Comparison of ENCODE assay signal across 8 cellular contexts in the genomic region with DNA sequence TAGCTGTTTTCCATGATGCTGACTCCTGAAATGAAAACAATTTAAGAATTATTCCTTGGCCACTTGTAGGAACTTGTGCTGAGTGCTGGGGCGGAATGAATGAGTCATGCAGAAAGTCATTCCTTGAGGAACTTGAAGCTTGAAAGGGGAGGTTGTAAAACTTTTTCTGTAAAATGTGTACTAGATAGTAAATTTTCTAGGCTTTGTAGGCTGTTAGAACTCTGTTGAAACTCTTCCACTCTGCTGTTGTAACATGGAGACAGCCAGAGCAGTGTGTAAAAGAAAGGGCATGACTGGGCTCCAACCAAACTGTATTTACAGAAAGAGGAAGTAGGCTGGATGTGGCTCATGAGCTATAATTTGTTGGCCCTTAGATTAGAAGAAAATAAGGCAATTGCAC. TPM values are rescaled to one million over a fixed set of nuclear protein-coding genes. Genes with fewer than 3 reads are reported as not detected.
DNase-seq lines count a peak whose midpoint lies in the region; ATAC-seq and TF ChIP-seq lines count a peak whose summit lies in the region.

No MANE protein-coding gene starts in this region.

- H3K4me3 ChIP-seq in GM06990 (replicated peaks; ENCODE audit: low read depth, low read length): no peak overlapping the region
- no peak overlapping the region for H3K4me3 ChIP-seq in HL-60 (replicated peaks; ENCODE audit: insufficient read depth, low read length)
- no peak overlapping the region for H3K4me3 ChIP-seq in astrocyte of the cerebellum (ENCODE audit: low read depth, low read length)
- H3K4me3 ChIP-seq in kidney epithelial cell (ENCODE audit: low read depth, low read length): no peak overlapping the region

- H3K27ac ChIP-seq in HL-60 (replicated peaks): peak overlapping the region; percentile 78
- peak overlapping the region; percentile 96 for H3K27ac ChIP-seq in temporal lobe (ENCODE audit: low read depth, low read length)

- H3K36me3 ChIP-seq in GM06990 (ENCODE audit: control insufficient read depth, insufficient read depth, low read length): no peaks in the 10 kb centered on the region
- H3K36me3 ChIP-seq in kidney epithelial cell (ENCODE audit: control insufficient read depth, insufficient read depth, low read length): no peaks in the 10 kb centered on the region

- TF ChIP-seq CTCF in GM06990 (IDR thresholded peaks at IDR 0.05; ENCODE audit: insufficient read depth, low read length, poor library complexity, severe bottlenecking): no peak
- no peak for TF ChIP-seq CTCF in HL-60 (IDR thresholded peaks at IDR 0.05; ENCODE audit: insufficient read depth, low read length)
- TF ChIP-seq CTCF in astrocyte of the cerebellum (IDR thresholded peaks at IDR 0.05; ENCODE audit: low read depth, low read length, missing control alignments): no peak
- TF ChIP-seq CTCF in kidney epithelial cell (IDR thresholded peaks at IDR 0.05; ENCODE audit: insufficient read depth, low read length, poor library complexity, severe bottlenecking): no peak

- in situ Hi-C loops in astrocyte of the cerebellum (cut with HindIII; ENCODE audit: low sequenced_read_pairs): no loop called here

- H3K27me3 ChIP-seq in GM06990 (replicated peaks; ENCODE audit: control insufficient read depth, insufficient read depth, low read length) (no peaks in the 10 kb centered on the region), HL-60 (ENCODE audit: insufficient read depth, poor library complexity, severe bottlenecking) (no peaks in the 10 kb centered on the region), kidney epithelial cell (ENCODE audit: control insufficient read depth, insufficient read depth, low read length) (no peaks in the 10 kb centered on the region)

- peak; percentile 10 for DNase-seq in GM06990 (ENCODE audit: extremely low read depth, insufficient read length)
- DNase-seq in HL-60 (ENCODE audit: low read depth in 1 of 2, low spot score in 1 of 2): peak; percentile 90 to 91
- peak; percentile 74 for DNase-seq in astrocyte of the cerebellum (ENCODE audit: low read depth)
- peak; percentile 94 for DNase-seq in kidney epithelial cell (ENCODE audit: low read depth)
- no peak for DNase-seq in mesenteric fat pad (ENCODE audit: low spot score)
- no peak for DNase-seq in activated CD4-positive, alpha-beta T cell treated with anti-CD3 and anti-CD28 coated beads, Interleukin-2, amount 50 U/mL, for 1 hour

- ATAC-seq in GM21786 (IDR thresholded peaks at IDR 0.05; ENCODE audit: unreplicated experiment): no peak

RNA-seq across cellular contexts. Expression of a gene that starts 46.1 kb away (rescaled TPM):
- total RNA-seq in kidney epithelial cell (not detected in 2 replicates), temporal lobe (3.9 TPM), mesenteric fat pad (90.5 TPM)

Comparison
In these comparisons a context has a peak if more than half of its experiments do, and no peak if none do; other contexts are left out.
1. DNase-seq: peak in GM06990 (single experiment), HL-60 (2 of 2), astrocyte of the cerebellum (single experiment) and kidney epithelial cell (single experiment); none in mesenteric fat pad (single experiment) and activated CD4-positive, alpha-beta T cell treated with anti-CD3 and anti-CD28 coated beads, Interleukin-2, amount 50 U/mL, for 1 hour (single experiment).
2. RNA of a gene that starts 46.1 kb away (total RNA-seq): 90.5 TPM in mesenteric fat pad (single experiment); 3.9 TPM in temporal lobe (single experiment) and not detected in kidney epithelial cell; every median in the first group is over 10 times any median in the second.